ENCODE assay signal across 1 cellular context in the genomic region with DNA sequence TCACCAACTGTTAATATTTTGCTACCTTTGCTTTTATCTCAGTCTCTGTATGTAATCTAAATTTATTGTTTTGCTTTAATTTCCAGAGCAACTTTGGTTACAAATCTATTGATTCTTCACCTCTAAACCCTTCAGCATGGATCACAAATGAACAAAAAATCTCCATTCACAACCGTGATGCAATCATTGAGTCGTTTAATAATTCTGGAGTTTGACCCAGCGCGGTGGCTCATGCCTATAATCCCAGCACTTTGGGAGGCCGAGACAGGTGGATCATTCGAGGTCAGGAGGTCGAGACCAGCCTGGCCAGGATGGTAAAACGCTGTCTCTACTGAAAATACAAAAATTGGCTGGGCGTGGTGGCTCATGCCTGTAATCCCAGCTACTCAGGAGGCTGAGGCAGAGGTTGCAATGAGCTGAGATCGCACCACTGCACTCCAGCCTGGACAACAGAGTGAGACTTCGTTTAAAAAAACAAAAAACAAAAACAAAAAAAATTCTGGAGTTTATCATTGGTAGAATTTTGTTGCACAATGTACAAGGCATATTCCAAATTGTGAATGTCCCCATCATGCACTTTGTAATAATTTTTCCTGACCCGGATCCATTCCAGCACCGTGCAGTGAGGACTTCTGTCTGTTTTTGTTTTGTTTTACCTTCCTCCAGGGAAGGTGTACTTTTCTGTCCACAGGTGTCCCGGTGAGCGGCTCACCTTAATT.
TF ChIP-seq lines count a peak whose summit lies in the region.

No MANE protein-coding gene starts in this region.

TF ChIP-seq in GM12878, 131 proteins besides CTCF, POLR2A, EP300 and RAD21:
- TF ChIP-seq ZSCAN29 (IDR thresholded peaks at IDR 0.05) (no peak), MEF2B (IDR thresholded peaks at IDR 0.05; ENCODE audit: partially characterized antibody, poor library complexity, severe bottlenecking) (no peak), CREM (IDR thresholded peaks at IDR 0.05; ENCODE audit: low read depth) (no peak)
